Comparison of ENCODE assay signal across 19 cellular contexts in genomic region chr17:32746698-32747097, GRCh38.
DNase-seq lines count a peak whose midpoint lies in the region.
"Had no signal": no experiment of that assay in that cellular context is flagged by ENCODE, and none has a peak within 500 bp of the region (broad histone marks: within the 10 kb centered on the region; RNA-seq: fewer than 3 reads in every experiment).

No MANE protein-coding gene starts in this region.

- peak; percentile 25 for DNase-seq in AG08395 (ENCODE audit: low spot score)
- peak; percentile 12 for DNase-seq in HT1080 (ENCODE audit: low read depth)
- DNase-seq in SKM-1 treated with dmso at 0.1 percent for 144 hours (lab: John Stamatoyannopoulos, UW; ENCODE audit: unreplicated experiment) = peak; percentile 71
- DNase-seq in fibroblast of peridontal ligament (ENCODE audit: extremely low read depth) = peak; percentile 25
- DNase-seq in COR-L47 (lab: John Stamatoyannopoulos, UW) = no peak
- no peak for DNase-seq in anterior cingulate cortex (lab: John Stamatoyannopoulos, UW)
- no peak for DNase-seq in retina
- DNase-seq in pons (ENCODE audit: low spot score) = no peak
- DNase-seq: activated CD8-positive, alpha-beta memory T cell treated with anti-CD3 and anti-CD28 coated beads for 24 hours; adrenal gland; Calu3; left colon; NCI-H2029 treated with DMSO at 0.1 percent for 48 hours; NCI-H526 treated with DMSO at 0.1 percent for 48 hours; pancreas; RPMI8226; small intestine; stimulated activated naive B cell treated with anti-CD40 and anti-IgM and Interleukin-4, amounts not matched to agents 10 μg/mL and 1 μg/mL and 100 μg/mL, for 72 hours; transverse colon had no signal

Comparison
In these comparisons a context has a peak if more than half of its experiments do, and no peak if none do; other contexts are left out.
1. DNase-seq: peak in AG08395 (single experiment), HT1080 (single experiment), SKM-1 treated with dmso at 0.1 percent for 144 hours (single experiment) and fibroblast of peridontal ligament (single experiment); none in COR-L47 (single experiment), anterior cingulate cortex (0 of 58), retina (single experiment) and pons (single experiment).